Comparison of ENCODE assay signal across 12 cellular contexts in the genomic region with DNA sequence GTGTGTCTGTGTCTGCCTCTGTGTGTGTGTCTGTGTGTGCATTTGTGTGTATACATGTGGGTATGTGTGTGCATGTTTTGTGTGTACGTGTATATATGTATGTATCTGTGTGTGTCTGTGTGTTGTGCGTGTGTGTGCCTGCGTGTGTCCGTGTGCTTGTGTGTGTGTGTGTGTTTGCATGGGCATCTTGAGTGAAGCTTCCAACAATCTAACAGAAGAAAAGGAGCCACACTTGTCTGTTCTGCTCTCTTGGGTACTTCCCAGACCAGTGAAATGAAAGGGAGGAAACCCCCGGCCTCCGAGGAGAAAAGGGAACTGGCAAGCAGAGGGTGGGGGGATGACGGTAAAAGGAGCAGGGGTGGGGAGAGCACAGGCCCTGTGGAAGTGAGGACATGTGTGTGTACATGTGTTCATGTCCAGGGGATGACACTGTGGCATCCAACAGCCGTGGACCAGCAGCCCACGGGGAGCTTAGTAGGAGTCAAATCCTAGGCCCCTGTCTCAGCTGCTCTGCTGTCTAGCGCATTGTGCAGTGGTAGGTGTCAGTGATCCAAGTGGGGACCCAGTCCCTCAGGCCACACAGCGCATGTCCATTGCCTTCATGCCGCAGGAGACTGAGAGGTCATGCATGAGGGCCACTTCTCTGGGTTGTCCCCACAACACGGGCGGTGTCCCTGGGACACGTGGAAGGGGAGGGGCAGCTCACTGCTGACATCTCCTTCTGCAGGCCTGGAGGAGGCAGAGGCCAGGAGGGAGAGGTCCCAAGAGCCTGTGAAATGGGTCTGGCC. TPM values are rescaled to one million over a fixed set of nuclear protein-coding genes. Genes with fewer than 3 reads are reported as not detected.
DNase-seq lines count a peak whose midpoint lies in the region; ATAC-seq, FAIRE-seq and TF ChIP-seq lines count a peak whose summit lies in the region.
"Had no signal": no experiment of that assay in that cellular context is flagged by ENCODE, and none has a peak within 500 bp of the region (broad histone marks: within the 10 kb centered on the region; RNA-seq: fewer than 3 reads in every experiment).

No MANE protein-coding gene starts in this region.

- ATAC-seq in HG02852 (IDR thresholded peaks at IDR 0.05; ENCODE audit: unreplicated experiment) (peak; percentile 44), HG03432 (IDR thresholded peaks at IDR 0.05; ENCODE audit: unreplicated experiment) (no peak), HG03196 (IDR thresholded peaks at IDR 0.05; ENCODE audit: unreplicated experiment) (no peak)
- ATAC-seq: body of pancreas had no signal

- H3K27me3 ChIP-seq in bronchial epithelial cell (ENCODE audit: control insufficient read depth, insufficient read depth, low read length), result peaks cover 4% of the 10 kb centered on the region
- H3K27me3 ChIP-seq: body of pancreas had no signal

- H3K9me3 Mint-ChIP-seq in nephron, result no peaks in the 10 kb centered on the region

- no peaks in the 10 kb centered on the region for H3K36me3 Mint-ChIP-seq in nephron (ENCODE audit: low read depth)

- H3K4me3 Mint-ChIP-seq in nephron, result peak overlapping the region in 1 of 3 experiments; percentile 1

- peak; percentile 73 for FAIRE-seq in bronchial epithelial cell (lab: Jason Lieb, UNC)

- no peak for TF ChIP-seq CTCF in bronchial epithelial cell (IDR thresholded peaks at IDR 0.05; ENCODE audit: insufficient read depth, low read length, severe bottlenecking)
- no peak for TF ChIP-seq CTCF in nephron (IDR thresholded peaks at IDR 0.05; ENCODE audit: unreplicated experiment in 3 of 3)

- DNase-seq in GF-D8 (lab: John Stamatoyannopoulos, UW), result peak; percentile 52
- no peak for DNase-seq in bronchial epithelial cell (ENCODE audit: low read depth)
- no peak for DNase-seq in activated CD8-positive, alpha-beta memory T cell treated with anti-CD3 and anti-CD28 coated beads, Interleukin-2, amount 50 U/mL, for 4 hours
- no peak for DNase-seq in NCI-H1436 treated with DMSO at 0.1 percent for 48 hours (lab: John Stamatoyannopoulos, UW)
- DNase-seq: Calu3, GOT3, NCI-H2029 treated with DMSO at 0.1 percent for 48 hours had no signal

- H3K27me3 Mint-ChIP-seq in nephron (ENCODE audit: low read depth), result peaks cover 6% of the 10 kb centered on the region

- H3K27ac Mint-ChIP-seq in nephron, result peak overlapping the region; percentile 59 to 66 (median 64)

- peaks cover 14% of the 10 kb centered on the region for H3K4me1 Mint-ChIP-seq in nephron

- no peak overlapping the region for H3K4me3 ChIP-seq in bronchial epithelial cell (ENCODE audit: low read depth, low read length)
- H3K4me3 ChIP-seq: body of pancreas had no signal

- no peaks in the 10 kb centered on the region for H3K36me3 ChIP-seq in bronchial epithelial cell (ENCODE audit: control insufficient read depth, insufficient read depth, low read length)

RNA-seq across cellular contexts. Expression of gene CSF2RB, which starts 8.1 kb away (rescaled TPM):
- total RNA-seq in bronchial epithelial cell, result under 0.01 TPM in 1 of 2 replicates, not detected in the other
- total RNA-seq: Calu3 had no signal
